ENCODE assay signal across 19 cellular contexts in genomic region chr12:42865282-42865681, GRCh38.
"Had no signal": no experiment of that assay in that cellular context is flagged by ENCODE, and none has a peak within 500 bp of the region (broad histone marks: within the 10 kb centered on the region; RNA-seq: fewer than 3 reads in every experiment).

No MANE protein-coding gene starts in this region.

- H3K4me3 ChIP-seq: coronary artery, hepatocyte, neural progenitor cell, ovary, stomach had no signal

- H3K4me1 Mint-ChIP-seq: natural killer cell, neural progenitor cell had no signal

- H3K4me2 ChIP-seq: hepatocyte, neural progenitor cell had no signal

- H3K9ac ChIP-seq: neural progenitor cell had no signal

- H3K27me3 ChIP-seq: foreskin keratinocyte, hepatocyte, neural progenitor cell, ovary, stomach had no signal

- H2AFZ ChIP-seq: hepatocyte, neural progenitor cell had no signal

- H3K27ac ChIP-seq: coronary artery, foreskin keratinocyte, hepatocyte, neural progenitor cell, ovary, stomach had no signal

- H3K79me2 ChIP-seq: hepatocyte had no signal

- H3K4me3 Mint-ChIP-seq: endodermal cell, natural killer cell, neural progenitor cell, type B pancreatic cell had no signal

- ATAC-seq: foreskin keratinocyte, natural killer cell, right cardiac atrium had no signal

- H3K4me1 ChIP-seq: foreskin keratinocyte, neural progenitor cell, stomach had no signal

- H3K36me3 Mint-ChIP-seq: natural killer cell, neural progenitor cell, type B pancreatic cell had no signal

- H3K27ac Mint-ChIP-seq: endodermal cell, natural killer cell, neural progenitor cell, type B pancreatic cell had no signal

- H3K9me3 Mint-ChIP-seq: neural progenitor cell, type B pancreatic cell had no signal

- H3K27me3 Mint-ChIP-seq: type B pancreatic cell had no signal

- H3K36me3 ChIP-seq: neural progenitor cell, ovary, stomach had no signal

- DNase-seq: effector CD4-positive, alpha-beta T cell; endodermal cell; erythroblast; head of caudate nucleus; kidney glomerular epithelial cell; natural killer cell; nucleus accumbens; ovary; right cardiac atrium; small intestine; stimulated activated CD4-positive, alpha-beta T cell treated with anti-CD3 and anti-CD28 coated beads, Interleukin-12 subunit alpha, Interleukin-12 subunit beta, amount 100 ng/mL, for 4 hours; stimulated activated naive CD4-positive, alpha-beta T cell; stomach; substantia nigra had no signal

- H3K9me3 ChIP-seq: ovary, stomach had no signal
